Comparison of ENCODE assay signal across 19 cellular contexts in the genomic region with DNA sequence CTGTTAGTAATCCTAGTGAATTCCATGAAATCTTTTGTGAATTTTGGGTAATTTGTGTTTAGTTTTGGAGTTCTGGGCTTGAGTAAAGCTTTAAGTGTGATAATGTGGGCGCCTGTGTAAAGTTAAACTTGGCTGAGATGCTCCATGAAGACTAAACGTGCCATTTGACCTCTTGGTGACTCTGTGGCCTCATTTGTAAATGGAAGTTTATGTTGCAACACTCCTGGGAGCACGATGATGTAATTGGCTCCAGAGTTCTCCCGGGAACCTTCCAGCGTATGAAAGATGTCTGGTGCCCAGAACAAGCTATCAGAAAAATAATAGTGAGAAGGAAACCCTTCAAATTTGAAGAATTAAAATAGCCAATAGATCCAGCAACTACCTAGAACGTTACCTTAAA.
DNase-seq lines count a peak whose midpoint lies in the region; ATAC-seq and TF ChIP-seq lines count a peak whose summit lies in the region.
"Had no signal": no experiment of that assay in that cellular context is flagged by ENCODE, and none has a peak within 500 bp of the region (broad histone marks: within the 10 kb centered on the region; RNA-seq: fewer than 3 reads in every experiment).

No MANE protein-coding gene starts in this region.

- in situ Hi-C loops in transverse colon (cut with MboI; ENCODE audit: low pct_ligation_motif_present in 1 of 4, low pct_unique_long_range_greater_than_20kb in 1 of 4, low sequenced_read_pairs in 3 of 4) = loop anchor here in 1 of 4 donors (25.0 kb wide), 1 partner anchor 584 kb away; no protein-coding TSS in a partner anchor

- intact Hi-C loops in transverse colon (cut with DNase I; ENCODE audit: low total_unique reads) = no loop called here

- no peak for TF ChIP-seq POLR2A in transverse colon (IDR thresholded peaks at IDR 0.05)

- 32% methylated on average over 6 of the region's 6 CpGs for WGBS in SK-N-SH (ENCODE audit: low lambda C conversion rate)
- 18% methylated on average over 6 of the region's 6 CpGs for WGBS in liver
- 41 to 44% methylated on average over 6 of the region's 6 CpGs for WGBS in transverse colon (ENCODE audit: low coverage in 1 of 2), 2 donors

- H3K9me3 ChIP-seq in SK-N-SH = no peaks in the 10 kb centered on the region
- no peaks in the 10 kb centered on the region for H3K9me3 ChIP-seq in liver (ENCODE audit: control insufficient read depth in 4 of 4, low read length in 3 of 4)
- H3K9me3 ChIP-seq in transverse colon = no peaks in the 10 kb centered on the region
- H3K9me3 ChIP-seq: prostate gland had no signal

- no peaks in the 10 kb centered on the region for H3K79me2 ChIP-seq in SK-N-SH (ENCODE audit: insufficient read depth)

- no peak for TF ChIP-seq CTCF in SK-N-SH (IDR thresholded peaks at IDR 0.05)
- no peak for TF ChIP-seq CTCF in epithelial cell of esophagus (IDR thresholded peaks at IDR 0.05; ENCODE audit: insufficient read depth, low read depth, low read length, missing control alignments)
- no peak for TF ChIP-seq CTCF in liver (IDR thresholded peaks at IDR 0.05; ENCODE audit: low read depth, low read length, missing input control)
- TF ChIP-seq CTCF in transverse colon (IDR thresholded peaks at IDR 0.05) = no peak

- CTCF ChIA-PET in SK-N-SH (lab: Yijun Ruan, JAX) = no interaction called here

- TF ChIP-seq EP300 in SK-N-SH (IDR thresholded peaks at IDR 0.05; ENCODE audit: borderline replicate concordance in 1 of 2, low read depth in 1 of 2, low read length in 1 of 2) (no peak), transverse colon (IDR thresholded peaks at IDR 0.05; ENCODE audit: low read depth) (no peak)

- no peak for DNase-seq in SK-N-SH
- DNase-seq in epithelial cell of esophagus (ENCODE audit: low read depth) = peak; percentile 19
- DNase-seq in transverse colon = peak; percentile 7
- no peak for DNase-seq in CD1c-positive myeloid dendritic cell (ENCODE audit: extremely low spot score)
- no peak for DNase-seq in NCI-H1092 treated with DMSO at 0.1 percent for 48 hours (lab: John Stamatoyannopoulos, UW)
- DNase-seq: 8988T; activated CD8-positive, alpha-beta memory T cell treated with anti-CD3 and anti-CD28 coated beads, Interleukin-2, amount 10 ng/mL, durations not matched to agents 7 days and 5 days; activated gamma-delta T cell; CD4-positive, alpha-beta T cell; effector CD8-positive, alpha-beta T cell; naive thymus-derived CD8-positive, alpha-beta T cell; NCI-H1105; NCI-H345 had no signal

- ATAC-seq in SK-N-SH treated with all-trans-retinoic acid at 6 μM for 48 hours (no peak), HG02885 (IDR thresholded peaks at IDR 0.05; ENCODE audit: poor library complexity, unreplicated experiment) (no peak)
- ATAC-seq: activated CD8-positive, alpha-beta memory T cell treated with anti-CD3 and anti-CD28 coated beads, Interleukin-2, amount 10 ng/mL, durations not matched to agents 7 days and 5 days; naive thymus-derived CD8-positive, alpha-beta T cell; WTC11 had no signal

- H3F3A ChIP-seq in SK-N-SH (replicated peaks; ENCODE audit: insufficient read depth) = no peaks in the 10 kb centered on the region

- H3K27me3 ChIP-seq in SK-N-SH (ENCODE audit: insufficient read depth) (no peaks in the 10 kb centered on the region), liver (ENCODE audit: control insufficient read depth in 4 of 4, insufficient read depth in 4 of 4, low read length in 3 of 4) (no peaks in the 10 kb centered on the region), transverse colon (no peaks in the 10 kb centered on the region)

- TF ChIP-seq RAD21 in SK-N-SH (IDR thresholded peaks at IDR 0.05; ENCODE audit: low read length) = no peak
- TF ChIP-seq RAD21 in liver (IDR thresholded peaks at IDR 0.05) = peak; percentile 28 to 52

- POLR2A ChIA-PET in SK-N-SH (lab: Yijun Ruan, JAX) = no interaction called here

- H3K27ac ChIP-seq in SK-N-SH (ENCODE audit: low read depth in 2 of 2, low read length in 1 of 2) (no peak overlapping the region), liver (ENCODE audit: low read depth in 1 of 2, low read length in 2 of 2) (no peak overlapping the region), transverse colon (no peak overlapping the region)
- H3K27ac ChIP-seq: heart left ventricle, prostate gland had no signal

- H3K4me3 ChIP-seq in SK-N-SH (ENCODE audit: low read depth in 2 of 2, low read length in 1 of 2) (no peak overlapping the region), epithelial cell of esophagus (ENCODE audit: low read length) (no peak overlapping the region), liver (ENCODE audit: low read depth in 1 of 3, low read length in 3 of 3) (no peak overlapping the region), transverse colon (no peak overlapping the region)
- H3K4me3 ChIP-seq: heart left ventricle, prostate gland had no signal

- H3K9ac ChIP-seq in SK-N-SH = no peak overlapping the region
- no peak overlapping the region for H3K9ac ChIP-seq in liver (ENCODE audit: low read depth in 1 of 2, low read length in 2 of 2)

- no peaks in the 10 kb centered on the region for H4K20me1 ChIP-seq in SK-N-SH (ENCODE audit: insufficient read depth)

- no peaks in the 10 kb centered on the region for H3K36me3 ChIP-seq in SK-N-SH (replicated peaks in 1 of 2; ENCODE audit: control insufficient read depth in 1 of 2, insufficient read depth in 2 of 2, low read length in 1 of 2)
- no peaks in the 10 kb centered on the region for H3K36me3 ChIP-seq in liver (ENCODE audit: control insufficient read depth in 4 of 4, insufficient read depth in 3 of 4, low read depth in 1 of 4, low read length in 3 of 4)
- no peaks in the 10 kb centered on the region for H3K36me3 ChIP-seq in transverse colon
- H3K36me3 ChIP-seq: heart left ventricle, prostate gland had no signal

- H3K9me2 ChIP-seq in SK-N-SH = no peaks in the 10 kb centered on the region

- no peak overlapping the region for H2AFZ ChIP-seq in SK-N-SH (ENCODE audit: low read depth)

- H3K4me2 ChIP-seq in SK-N-SH = no peak overlapping the region

- H3K4me1 ChIP-seq in SK-N-SH (ENCODE audit: control insufficient read depth in 1 of 2, insufficient read depth in 2 of 2, low read depth in 1 of 2, low read length in 1 of 2) (no peaks in the 10 kb centered on the region), liver (ENCODE audit: control insufficient read depth in 4 of 4, insufficient read depth in 4 of 4, low read length in 3 of 4) (no peaks in the 10 kb centered on the region), transverse colon (no peaks in the 10 kb centered on the region)
- H3K4me1 ChIP-seq: heart left ventricle, prostate gland had no signal

TF ChIP-seq in SK-N-SH treated with all-trans-retinoic acid at 6 μM for 48 hours, 23 proteins besides CTCF, POLR2A, EP300 and RAD21:
- TF ChIP-seq ZFP30 (CRISPR knock-in tag; IDR thresholded peaks at IDR 0.05) (no peak), ISL1 (CRISPR knock-in tag; IDR thresholded peaks at IDR 0.05) (0 out of 2 replicates have a peak, but pooled peaks have one; percentile 2), TCF4 (CRISPR knock-in tag; IDR thresholded peaks at IDR 0.05; ENCODE audit: borderline replicate concordance) (no peak)

TF ChIP-seq in SK-N-SH, 30 proteins besides CTCF, POLR2A, EP300 and RAD21 (continues in another document):
- TF ChIP-seq YY1 (IDR thresholded peaks at IDR 0.05; ENCODE audit: low read depth) = no peak

TF ChIP-seq in liver, 16 proteins besides CTCF, POLR2A, EP300 and RAD21 (continues in another document):
- peak; percentile 68 for TF ChIP-seq YY1 (IDR thresholded peaks at IDR 0.05)
- peak; percentile 74 to 82 for TF ChIP-seq JUND (IDR thresholded peaks at IDR 0.05)
- TF ChIP-seq, protein P1, sequence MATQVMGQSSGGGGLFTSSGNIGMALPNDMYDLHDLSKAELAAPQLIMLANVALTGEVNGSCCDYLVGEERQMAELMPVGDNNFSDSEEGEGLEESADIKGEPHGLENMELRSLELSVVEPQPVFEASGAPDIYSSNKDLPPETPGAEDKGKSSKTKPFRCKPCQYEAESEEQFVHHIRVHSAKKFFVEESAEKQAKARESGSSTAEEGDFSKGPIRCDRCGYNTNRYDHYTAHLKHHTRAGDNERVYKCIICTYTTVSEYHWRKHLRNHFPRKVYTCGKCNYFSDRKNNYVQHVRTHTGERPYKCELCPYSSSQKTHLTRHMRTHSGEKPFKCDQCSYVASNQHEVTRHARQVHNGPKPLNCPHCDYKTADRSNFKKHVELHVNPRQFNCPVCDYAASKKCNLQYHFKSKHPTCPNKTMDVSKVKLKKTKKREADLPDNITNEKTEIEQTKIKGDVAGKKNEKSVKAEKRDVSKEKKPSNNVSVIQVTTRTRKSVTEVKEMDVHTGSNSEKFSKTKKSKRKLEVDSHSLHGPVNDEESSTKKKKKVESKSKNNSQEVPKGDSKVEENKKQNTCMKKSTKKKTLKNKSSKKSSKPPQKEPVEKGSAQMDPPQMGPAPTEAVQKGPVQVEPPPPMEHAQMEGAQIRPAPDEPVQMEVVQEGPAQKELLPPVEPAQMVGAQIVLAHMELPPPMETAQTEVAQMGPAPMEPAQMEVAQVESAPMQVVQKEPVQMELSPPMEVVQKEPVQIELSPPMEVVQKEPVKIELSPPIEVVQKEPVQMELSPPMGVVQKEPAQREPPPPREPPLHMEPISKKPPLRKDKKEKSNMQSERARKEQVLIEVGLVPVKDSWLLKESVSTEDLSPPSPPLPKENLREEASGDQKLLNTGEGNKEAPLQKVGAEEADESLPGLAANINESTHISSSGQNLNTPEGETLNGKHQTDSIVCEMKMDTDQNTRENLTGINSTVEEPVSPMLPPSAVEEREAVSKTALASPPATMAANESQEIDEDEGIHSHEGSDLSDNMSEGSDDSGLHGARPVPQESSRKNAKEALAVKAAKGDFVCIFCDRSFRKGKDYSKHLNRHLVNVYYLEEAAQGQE (IDR thresholded peaks at IDR 0.05) = no peak
- peak in 1 of 2 donors; percentile 53 for TF ChIP-seq EGR1 (IDR thresholded peaks at IDR 0.05; ENCODE audit: low read depth in 2 of 2)
- TF ChIP-seq TAF1 (conservative IDR thresholded peaks at IDR 0.05) = no peak
- TF ChIP-seq NR2F2 (IDR thresholded peaks at IDR 0.05) = peak; percentile 90
- TF ChIP-seq RXRA (IDR thresholded peaks at IDR 0.05) = peak; percentile 93 to 94
- peak; percentile 14 for TF ChIP-seq HNF4G (IDR thresholded peaks at IDR 0.05)
- no peak for TF ChIP-seq FOXA1 (IDR thresholded peaks at IDR 0.05)
- TF ChIP-seq, protein P2, sequence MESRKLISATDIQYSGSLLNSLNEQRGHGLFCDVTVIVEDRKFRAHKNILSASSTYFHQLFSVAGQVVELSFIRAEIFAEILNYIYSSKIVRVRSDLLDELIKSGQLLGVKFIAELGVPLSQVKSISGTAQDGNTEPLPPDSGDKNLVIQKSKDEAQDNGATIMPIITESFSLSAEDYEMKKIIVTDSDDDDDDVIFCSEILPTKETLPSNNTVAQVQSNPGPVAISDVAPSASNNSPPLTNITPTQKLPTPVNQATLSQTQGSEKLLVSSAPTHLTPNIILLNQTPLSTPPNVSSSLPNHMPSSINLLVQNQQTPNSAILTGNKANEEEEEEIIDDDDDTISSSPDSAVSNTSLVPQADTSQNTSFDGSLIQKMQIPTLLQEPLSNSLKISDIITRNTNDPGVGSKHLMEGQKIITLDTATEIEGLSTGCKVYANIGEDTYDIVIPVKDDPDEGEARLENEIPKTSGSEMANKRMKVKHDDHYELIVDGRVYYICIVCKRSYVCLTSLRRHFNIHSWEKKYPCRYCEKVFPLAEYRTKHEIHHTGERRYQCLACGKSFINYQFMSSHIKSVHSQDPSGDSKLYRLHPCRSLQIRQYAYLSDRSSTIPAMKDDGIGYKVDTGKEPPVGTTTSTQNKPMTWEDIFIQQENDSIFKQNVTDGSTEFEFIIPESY (IDR thresholded peaks at IDR 0.05) = no peak

Comparison
In these comparisons a context has a peak if more than half of its experiments do, and no peak if none do; other contexts are left out.
1. DNase-seq: peak in epithelial cell of esophagus (single experiment) and transverse colon (single experiment); none in SK-N-SH (single experiment), CD1c-positive myeloid dendritic cell (single experiment) and NCI-H1092 treated with DMSO at 0.1 percent for 48 hours (single experiment).